In genomic region chr4:173135241-173135847, GRCh38 we compare ENCODE assay signal across 20 cellular contexts. TPM values are rescaled to one million over a fixed set of nuclear protein-coding genes. Genes with fewer than 3 reads are reported as not detected.
DNase-seq lines count a peak whose midpoint lies in the region; ATAC-seq and TF ChIP-seq lines count a peak whose summit lies in the region.
"Had no signal": no experiment of that assay in that cellular context is flagged by ENCODE, and none has a peak within 500 bp of the region (broad histone marks: within the 10 kb centered on the region; RNA-seq: fewer than 3 reads in every experiment).

No MANE protein-coding gene starts in this region.

- no peak overlapping the region for H3K4me3 ChIP-seq in epithelial cell of esophagus (ENCODE audit: low read length)
- no peak overlapping the region for H3K4me3 ChIP-seq in mesenchymal stem cell (ENCODE audit: insufficient read depth in 1 of 2, low read depth in 1 of 2, low read length in 2 of 2)
- H3K4me3 ChIP-seq: colonic mucosa, SJSA1, thyroid gland had no signal

- H3K9me3 ChIP-seq in mesenchymal stem cell (ENCODE audit: control insufficient read depth, low read length): no peaks in the 10 kb centered on the region
- H3K9me3 ChIP-seq: colonic mucosa, SJSA1, thyroid gland had no signal

- no peak overlapping the region for H3K27ac ChIP-seq in mesenchymal stem cell (ENCODE audit: low read length, poor library complexity, severe bottlenecking)
- H3K27ac ChIP-seq: colonic mucosa, SJSA1, thyroid gland had no signal

- ATAC-seq in esophagus mucosa (no peak), left lobe of liver (no peak), GM21515 (IDR thresholded peaks at IDR 0.05; ENCODE audit: unreplicated experiment) (no peak)
- ATAC-seq: HCT116; stimulated activated memory B cell treated with anti-CD40 and anti-IgM and Interleukin-4, amounts not matched to agents 10 μg/mL and 1 μg/mL and 100 μg/mL, for 72 hours had no signal

- TF ChIP-seq CTCF in epithelial cell of esophagus (IDR thresholded peaks at IDR 0.05; ENCODE audit: insufficient read depth, low read depth, low read length, missing control alignments): no peak

- no peak overlapping the region for H3K14ac ChIP-seq in mesenchymal stem cell (ENCODE audit: low read length in 2 of 2)

- H3K27me3 ChIP-seq in mesenchymal stem cell (ENCODE audit: control insufficient read depth in 1 of 2, insufficient read depth in 1 of 2, low read length in 2 of 2): no peaks in the 10 kb centered on the region
- H3K27me3 ChIP-seq: colonic mucosa, thyroid gland had no signal

- WGBS in mesenchymal stem cell: 69% methylated on average over 3 of the region's 3 CpGs

- no peak overlapping the region for H3K4ac ChIP-seq in mesenchymal stem cell (ENCODE audit: low read depth in 1 of 2, low read length in 2 of 2)

- H2BK15ac ChIP-seq in mesenchymal stem cell (ENCODE audit: low read depth, poor library complexity, severe bottlenecking): no peak overlapping the region

- H2BK120ac ChIP-seq in mesenchymal stem cell (ENCODE audit: low read depth, low read length): no peak overlapping the region

- no peak overlapping the region for H3K18ac ChIP-seq in mesenchymal stem cell (ENCODE audit: low read depth in 1 of 2, low read length in 2 of 2)

- no peak overlapping the region for H2BK12ac ChIP-seq in mesenchymal stem cell (ENCODE audit: low read length in 2 of 2)

- H3K4me1 ChIP-seq in mesenchymal stem cell (ENCODE audit: control insufficient read depth, insufficient read depth, low read depth, low read length): no peaks in the 10 kb centered on the region
- H3K4me1 ChIP-seq: colonic mucosa, SJSA1, thyroid gland had no signal

- H3K4me2 ChIP-seq in mesenchymal stem cell (ENCODE audit: low read length, poor library complexity, severe bottlenecking): no peak overlapping the region

- no peak overlapping the region for H4K91ac ChIP-seq in mesenchymal stem cell (ENCODE audit: low read length)

- no peak overlapping the region for H2AK5ac ChIP-seq in mesenchymal stem cell (ENCODE audit: low read length, severe bottlenecking)

- H4K8ac ChIP-seq in mesenchymal stem cell (ENCODE audit: low read length): no peak overlapping the region

- no peaks in the 10 kb centered on the region for H3K36me3 ChIP-seq in mesenchymal stem cell (ENCODE audit: control insufficient read depth in 1 of 2, insufficient read depth in 2 of 2, low read depth in 1 of 2, low read length in 2 of 2)
- H3K36me3 ChIP-seq: colonic mucosa, SJSA1, thyroid gland had no signal

- DNase-seq in H4 (ENCODE audit: low spot score) (peak; percentile 18), RKO (ENCODE audit: low spot score) (peak; percentile 23), epithelial cell of esophagus (ENCODE audit: low read depth) (peak; percentile 59), mesenchymal stem cell (peak; percentile 70), left lobe of liver (ENCODE audit: low spot score) (no peak)
- DNase-seq in activated CD4-positive, alpha-beta T cell treated with anti-CD3 and anti-CD28 coated beads, Interleukin-2, amount 50 U/mL, for 48 hours: no peak
- DNase-seq: activated CD8-positive, alpha-beta memory T cell treated with anti-CD3 and anti-CD28 coated beads, Interleukin-2, amount 50 U/mL, for 4 hours; activated gamma-delta T cell treated with Interleukin-2 at 50 U/mL for 16 hours; anterior cingulate cortex; colonic mucosa; NCI-H2081; NCI-H524 treated with DMSO at 0.1 percent for 48 hours; OCI-M1; T-helper 9 cell; thyroid gland had no signal

- no peak overlapping the region for H2AFZ ChIP-seq in mesenchymal stem cell (ENCODE audit: low read depth, low read length)

- H2BK5ac ChIP-seq in mesenchymal stem cell (ENCODE audit: low read depth, low read length, poor library complexity, severe bottlenecking): no peak overlapping the region

- no peak overlapping the region for H3K9ac ChIP-seq in mesenchymal stem cell (ENCODE audit: low read length)

- H3K23ac ChIP-seq in mesenchymal stem cell (ENCODE audit: low read length in 2 of 2): no peak overlapping the region

- H3K79me1 ChIP-seq in mesenchymal stem cell (replicated peaks; ENCODE audit: low read length, poor library complexity, severe bottlenecking): no peaks in the 10 kb centered on the region

RNA-seq across cellular contexts. Expression of gene GALNT7, which starts 33.3 kb away (rescaled TPM):
- 56.7 and 57.1 TPM in 2 replicates for total RNA-seq in H4 (2014; rRNA removed; shearing (Covaris generic))
- polyA plus RNA-seq in mesenchymal stem cell (2013, experiment 1 of 2): 20.9 TPM
- 21.9 TPM for polyA plus RNA-seq in mesenchymal stem cell (2013, experiment 2 of 2)
- total RNA-seq in esophagus mucosa (39.0 TPM), left lobe of liver (0.65 TPM)

Comparison
In these comparisons a context has a peak if more than half of its experiments do, and no peak if none do; other contexts are left out.
1. DNase-seq: peak in H4 (single experiment), RKO (single experiment), epithelial cell of esophagus (single experiment) and mesenchymal stem cell (single experiment); none in activated CD4-positive, alpha-beta T cell treated with anti-CD3 and anti-CD28 coated beads, Interleukin-2, amount 50 U/mL, for 48 hours (0 of 2) and left lobe of liver (single experiment).
2. RNA of gene GALNT7, which starts 33.3 kb away (total RNA-seq): 56.7 to 57.1 TPM in H4 and 39.0 TPM in esophagus mucosa (single experiment); 0.65 TPM in left lobe of liver (single experiment); every median in the first group is over 10 times any median in the second.